In the genomic region with DNA sequence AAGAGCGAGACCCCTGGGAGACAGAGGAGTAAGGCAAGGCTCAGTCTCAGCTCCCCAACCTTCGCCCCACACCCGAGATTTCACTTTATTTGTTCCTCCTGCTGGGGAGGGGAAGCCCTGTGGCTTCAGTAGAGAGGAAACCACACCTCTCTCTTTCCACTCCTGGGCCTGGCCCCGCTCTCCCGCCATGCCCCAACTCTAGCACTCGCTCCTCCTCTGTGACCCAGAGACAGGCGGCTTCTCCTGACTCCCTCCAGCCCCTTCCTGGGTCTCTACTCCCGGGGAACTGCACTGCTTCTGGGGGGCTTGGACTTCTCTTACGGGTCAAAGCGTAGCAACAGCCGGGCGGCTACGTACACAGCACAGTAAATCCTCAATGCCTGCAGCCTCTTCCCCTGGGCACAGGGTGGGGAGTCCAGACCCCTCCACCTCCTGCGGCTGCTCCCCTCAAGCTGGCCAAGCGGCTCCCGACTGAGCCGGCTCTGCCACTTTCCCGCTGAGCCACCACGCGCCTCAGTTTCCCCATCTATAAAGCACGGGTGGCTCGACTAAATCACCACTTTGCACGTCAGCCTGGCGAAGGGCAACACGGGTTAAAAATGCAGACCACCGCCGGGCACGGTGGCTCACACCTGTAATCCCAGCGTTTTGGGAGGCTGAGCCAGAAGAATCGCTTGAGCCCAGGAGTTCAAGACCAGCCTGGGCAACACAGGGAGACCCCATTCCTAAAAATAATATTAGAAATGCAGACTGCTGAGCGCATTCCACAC, we compare ENCODE assay signal across 8 cellular contexts. TPM values are rescaled to one million over a fixed set of nuclear protein-coding genes. Genes with fewer than 3 reads are reported as not detected.
DNase-seq lines count a peak whose midpoint lies in the region; ATAC-seq lines count a peak whose summit lies in the region.

No MANE protein-coding gene starts in this region.

- H3K9me3 ChIP-seq in SJCRH30 (replicated peaks) (no peaks in the 10 kb centered on the region), adipocyte (ENCODE audit: control insufficient read depth, low read length) (no peaks in the 10 kb centered on the region)

- H3K27ac ChIP-seq in SJCRH30 (0 out of 2 replicates have a peak overlapping the region, but pooled peaks have one; percentile 38), layer of hippocampus (ENCODE audit: low read depth, low read length) (peak overlapping the region; percentile 46)

- H3K27me3 ChIP-seq in SJCRH30 (no peaks in the 10 kb centered on the region), adipocyte (replicated peaks; ENCODE audit: control insufficient read depth, insufficient read depth, low read length) (no peaks in the 10 kb centered on the region), layer of hippocampus (ENCODE audit: control insufficient read depth, insufficient read depth, low read length) (no peaks in the 10 kb centered on the region)

- H3K9ac ChIP-seq in adipocyte (ENCODE audit: low read length): peak overlapping the region; percentile 97

- H3K4me3 ChIP-seq in SJCRH30 (peak overlapping the region; percentile 96), adipocyte (ENCODE audit: low read length) (peak overlapping the region; percentile 91)

- ATAC-seq in GM21367 (IDR thresholded peaks at IDR 0.05; ENCODE audit: unreplicated experiment) (peak; percentile 28), HG02610 (IDR thresholded peaks at IDR 0.05; ENCODE audit: unreplicated experiment) (no peak)

- H3K4me1 ChIP-seq in SJCRH30: peaks cover 10% of the 10 kb centered on the region
- H3K4me1 ChIP-seq in adipocyte (ENCODE audit: control insufficient read depth, insufficient read depth, low read length): peaks cover 54% of the 10 kb centered on the region

- H3K36me3 ChIP-seq in SJCRH30: no peaks in the 10 kb centered on the region; the same call in 1 of the 2 replicates
- peaks cover 4% of the 10 kb centered on the region for H3K36me3 ChIP-seq in adipocyte (ENCODE audit: control insufficient read depth, insufficient read depth, low read length, severe bottlenecking)

- DNase-seq in SJCRH30: no peak
- peak; percentile 40 for DNase-seq in adipocyte (ENCODE audit: low read depth)
- DNase-seq in stimulated activated CD8-positive, alpha-beta memory T cell treated with anti-CD3 and anti-CD28 coated beads, Interleukin-15, amount 100 ng/mL, for 4 hours (ENCODE audit: low read depth in 2 of 2): peak; percentile 36 to 49
- no peak for DNase-seq in NCI-H774 (lab: John Stamatoyannopoulos, UW)
- no peak for DNase-seq in foreskin melanocyte

RNA-seq across cellular contexts. Expression of a gene that starts 1.4 kb away (rescaled TPM):
- 37.6 and 38.8 TPM in 2 replicates for total RNA-seq in SJCRH30 (2014; rRNA removed; shearing (Covaris generic))

RNA-seq across cellular contexts. Expression of a gene that starts 14.6 kb away (rescaled TPM):
- 6.5 and 8.0 TPM in 2 replicates for total RNA-seq in SJCRH30 (2014; rRNA removed; shearing (Covaris generic))

RNA-seq across cellular contexts. Expression of a gene that starts 21.9 kb away (rescaled TPM):
- not detected in 2 replicates for total RNA-seq in SJCRH30 (2014; rRNA removed; shearing (Covaris generic))

RNA-seq across cellular contexts. Expression of a gene that starts 28.3 kb away (rescaled TPM):
- total RNA-seq in SJCRH30 (2014; rRNA removed; shearing (Covaris generic)): 27.0 and 29.6 TPM in 2 replicates

RNA-seq across cellular contexts. Expression of a gene that starts 33.6 kb away (rescaled TPM):
- total RNA-seq in SJCRH30 (2014; rRNA removed; shearing (Covaris generic)): not detected in 2 replicates

Comparison
In these comparisons a context has a peak if more than half of its experiments do, and no peak if none do; other contexts are left out.
1. DNase-seq: peak in adipocyte (single experiment) and stimulated activated CD8-positive, alpha-beta memory T cell treated with anti-CD3 and anti-CD28 coated beads, Interleukin-15, amount 100 ng/mL, for 4 hours (2 of 2); none in SJCRH30 (0 of 2), NCI-H774 (single experiment) and foreskin melanocyte (single experiment).